In the genomic region with DNA sequence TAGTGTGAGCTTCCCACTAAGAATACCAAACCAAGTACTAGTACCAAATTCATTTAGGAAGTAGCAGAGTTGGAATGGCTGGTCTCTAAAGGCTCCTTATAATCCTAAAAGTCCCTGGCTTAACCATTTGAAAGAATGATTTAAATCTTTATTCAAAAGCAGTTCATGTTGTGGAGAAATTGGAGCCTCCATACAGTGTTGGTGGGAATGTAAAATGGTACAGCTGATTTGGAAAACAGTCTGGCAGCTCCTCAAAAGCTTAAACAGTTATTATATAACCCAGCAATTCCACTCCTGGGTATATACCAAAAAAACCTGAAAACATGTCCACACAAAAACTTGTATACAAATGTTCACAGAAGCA, we compare ENCODE assay signal across 9 cellular contexts. TPM values are rescaled to one million over a fixed set of nuclear protein-coding genes. Genes with fewer than 3 reads are reported as not detected.
A peak's percentile ranks its signal among the peaks of the same experiment; 100 is the strongest.
DNase-seq lines count a peak whose midpoint lies in the region; TF ChIP-seq lines count a peak whose summit lies in the region.
"Had no signal": no experiment of that assay in that cellular context is flagged by ENCODE, and none has a peak within 500 bp of the region (broad histone marks: within the 10 kb centered on the region; RNA-seq: fewer than 3 reads in every experiment).

No MANE protein-coding gene starts in this region.

- H3K27me3 Mint-ChIP-seq in T-helper 2 cell treated with Interferon-gamma antibody and Interleukin-4, amounts not matched to agents 5 μg/mL and 100 μg/mL, for 36 hours (ENCODE audit: low read depth), result no peaks in the 10 kb centered on the region
- H3K27me3 Mint-ChIP-seq in activated T-helper 1 cell treated with anti-CD3 and anti-CD28 coated beads, Interleukin-12 subunit alpha, Interleukin-12 subunit beta, Interleukin-2, Interleukin-4 antibody, amounts not matched to agents 30 ng/mL and 10 ng/mL and 1 ng/mL, durations not matched to agents 14 hours and 24 hours and 36 hours (ENCODE audit: insufficient read depth), result no peaks in the 10 kb centered on the region
- no peaks in the 10 kb centered on the region for H3K27me3 Mint-ChIP-seq in Calu3 (ENCODE audit: unreplicated experiment)

- H3K9me3 ChIP-seq in skeletal muscle satellite cell (replicated peaks; ENCODE audit: low read length), result no peaks in the 10 kb centered on the region
- H3K9me3 ChIP-seq: ovary had no signal

- no peaks in the 10 kb centered on the region for H3K9me3 Mint-ChIP-seq in T-helper 2 cell treated with Interferon-gamma antibody and Interleukin-4, amounts not matched to agents 5 μg/mL and 100 μg/mL, for 36 hours
- no peaks in the 10 kb centered on the region for H3K9me3 Mint-ChIP-seq in activated T-helper 1 cell treated with anti-CD3 and anti-CD28 coated beads, Interleukin-12 subunit alpha, Interleukin-12 subunit beta, Interleukin-2, Interleukin-4 antibody, amounts not matched to agents 30 ng/mL and 10 ng/mL and 1 ng/mL, durations not matched to agents 14 hours and 24 hours and 36 hours
- H3K9me3 Mint-ChIP-seq in Calu3 (ENCODE audit: low read depth, unreplicated experiment), result no peaks in the 10 kb centered on the region

- H3K27me3 ChIP-seq in skeletal muscle satellite cell (ENCODE audit: control insufficient read depth, insufficient read depth, low read length), result no peaks in the 10 kb centered on the region
- H3K27me3 ChIP-seq: ovary had no signal

- H3K4me3 ChIP-seq in fibroblast of villous mesenchyme (ENCODE audit: low read depth, low read length) (peak overlapping the region; percentile 92), skeletal muscle satellite cell (ENCODE audit: low read length) (peak overlapping the region; percentile 45)

- peak overlapping the region; percentile 3 for H3K9ac ChIP-seq in skeletal muscle satellite cell (ENCODE audit: low read depth, low read length)

- TF ChIP-seq CTCF in fibroblast of villous mesenchyme (IDR thresholded peaks at IDR 0.05; ENCODE audit: insufficient read depth, low read depth, low read length) (no peak), Calu3 (IDR thresholded peaks at IDR 0.05; ENCODE audit: unreplicated experiment) (no peak)

- DNase-seq in T-helper 2 cell treated with Interferon-gamma antibody and Interleukin-4, amounts not matched to agents 5 μg/mL and 100 μg/mL, for 36 hours (ENCODE audit: low spot score), result no peak
- DNase-seq in T-helper 2 cell, result no peak
- no peak for DNase-seq in activated T-helper 1 cell treated with anti-CD3 and anti-CD28 coated beads, Interleukin-12 subunit alpha, Interleukin-12 subunit beta, Interleukin-2, Interleukin-4 antibody, amounts not matched to agents 30 ng/mL and 10 ng/mL and 1 ng/mL, durations not matched to agents 14 hours and 24 hours and 36 hours (ENCODE audit: low spot score)
- DNase-seq in fibroblast of villous mesenchyme (ENCODE audit: low read depth), result no peak
- no peak for DNase-seq in hypothalamus (lab: John Stamatoyannopoulos, UW)
- no peak for DNase-seq in Calu3
- no peak for DNase-seq in activated gamma-delta T cell (lab: John Stamatoyannopoulos, UW)
- DNase-seq: ovary had no signal

- peaks cover 62% of the 10 kb centered on the region for H3K36me3 ChIP-seq in skeletal muscle satellite cell (ENCODE audit: insufficient read depth, low read length)
- H3K36me3 ChIP-seq: ovary had no signal

- H3K4me2 ChIP-seq in skeletal muscle satellite cell (ENCODE audit: low read length), result peak overlapping the region; percentile 79

- peaks cover 50% of the 10 kb centered on the region for H3K4me1 Mint-ChIP-seq in T-helper 2 cell treated with Interferon-gamma antibody and Interleukin-4, amounts not matched to agents 5 μg/mL and 100 μg/mL, for 36 hours (ENCODE audit: low read depth)
- peaks cover 49% of the 10 kb centered on the region for H3K4me1 Mint-ChIP-seq in activated T-helper 1 cell treated with anti-CD3 and anti-CD28 coated beads, Interleukin-12 subunit alpha, Interleukin-12 subunit beta, Interleukin-2, Interleukin-4 antibody, amounts not matched to agents 30 ng/mL and 10 ng/mL and 1 ng/mL, durations not matched to agents 14 hours and 24 hours and 36 hours (ENCODE audit: low read depth)
- peaks cover 2% of the 10 kb centered on the region for H3K4me1 Mint-ChIP-seq in Calu3 (ENCODE audit: low read depth, unreplicated experiment)

- CTCF ChIA-PET in Calu3 (lab: Charles Lee), result no interaction called here

- BruUV-seq in Calu3 (replicated peaks; lab: Mats Ljungman, UMichigan), result no TSS peak

- intact Hi-C loops in activated T-helper 1 cell treated with anti-CD3 and anti-CD28 coated beads, Interleukin-12 subunit alpha, Interleukin-12 subunit beta, Interleukin-2, Interleukin-4 antibody, amounts not matched to agents 30 ng/mL and 10 ng/mL and 1 ng/mL, durations not matched to agents 14 hours and 24 hours and 36 hours (cut with micrococcal nuclease), result no loop called here
- intact Hi-C loops in Calu3 (cut with micrococcal nuclease; ENCODE audit: unreplicated experiment), result no loop called here

- H3K27ac Mint-ChIP-seq in T-helper 2 cell treated with Interferon-gamma antibody and Interleukin-4, amounts not matched to agents 5 μg/mL and 100 μg/mL, for 36 hours, result peak overlapping the region; percentile 69
- H3K27ac Mint-ChIP-seq in activated T-helper 1 cell treated with anti-CD3 and anti-CD28 coated beads, Interleukin-12 subunit alpha, Interleukin-12 subunit beta, Interleukin-2, Interleukin-4 antibody, amounts not matched to agents 30 ng/mL and 10 ng/mL and 1 ng/mL, durations not matched to agents 14 hours and 24 hours and 36 hours, result peak overlapping the region; percentile 72
- no peak overlapping the region for H3K27ac Mint-ChIP-seq in Calu3 (ENCODE audit: unreplicated experiment)

- peaks cover 49% of the 10 kb centered on the region for H3K4me1 ChIP-seq in skeletal muscle satellite cell (ENCODE audit: control insufficient read depth, insufficient read depth, low read length)

- peak overlapping the region; percentile 93 for H3K4me3 Mint-ChIP-seq in T-helper 2 cell treated with Interferon-gamma antibody and Interleukin-4, amounts not matched to agents 5 μg/mL and 100 μg/mL, for 36 hours
- H3K4me3 Mint-ChIP-seq in activated T-helper 1 cell treated with anti-CD3 and anti-CD28 coated beads, Interleukin-12 subunit alpha, Interleukin-12 subunit beta, Interleukin-2, Interleukin-4 antibody, amounts not matched to agents 30 ng/mL and 10 ng/mL and 1 ng/mL, durations not matched to agents 14 hours and 24 hours and 36 hours, result peak overlapping the region; percentile 92
- H3K4me3 Mint-ChIP-seq in Calu3 (ENCODE audit: low read depth, unreplicated experiment), result no peak overlapping the region

- peaks cover 48% of the 10 kb centered on the region for H3K36me3 Mint-ChIP-seq in T-helper 2 cell treated with Interferon-gamma antibody and Interleukin-4, amounts not matched to agents 5 μg/mL and 100 μg/mL, for 36 hours (ENCODE audit: low read depth)
- H3K36me3 Mint-ChIP-seq in activated T-helper 1 cell treated with anti-CD3 and anti-CD28 coated beads, Interleukin-12 subunit alpha, Interleukin-12 subunit beta, Interleukin-2, Interleukin-4 antibody, amounts not matched to agents 30 ng/mL and 10 ng/mL and 1 ng/mL, durations not matched to agents 14 hours and 24 hours and 36 hours (ENCODE audit: low read depth), result peaks cover 38% of the 10 kb centered on the region
- H3K36me3 Mint-ChIP-seq in Calu3 (ENCODE audit: insufficient read depth, unreplicated experiment), result no peaks in the 10 kb centered on the region

RNA-seq across cellular contexts. Expression of a gene that starts 2.9 kb away (rescaled TPM):
- 53.3 and 57.2 TPM in 2 replicates for total RNA-seq in activated T-helper 1 cell treated with anti-CD3 and anti-CD28 coated beads, Interleukin-12 subunit alpha, Interleukin-12 subunit beta, Interleukin-2, Interleukin-4 antibody, amounts not matched to agents 30 ng/mL and 10 ng/mL and 1 ng/mL, durations not matched to agents 14 hours and 24 hours and 36 hours
- total RNA-seq in fibroblast of villous mesenchyme (90.2 and 119 TPM in 2 replicates), Calu3 (2022) (not detected in 2 replicates)
- 567 and 771 TPM in 2 replicates for total RNA-seq in skeletal muscle satellite cell (2012; rRNA removed)

RNA-seq across cellular contexts. Expression of a gene that starts 21.7 kb away (rescaled TPM):
- total RNA-seq in activated T-helper 1 cell treated with anti-CD3 and anti-CD28 coated beads, Interleukin-12 subunit alpha, Interleukin-12 subunit beta, Interleukin-2, Interleukin-4 antibody, amounts not matched to agents 30 ng/mL and 10 ng/mL and 1 ng/mL, durations not matched to agents 14 hours and 24 hours and 36 hours, result 31.8 and 31.9 TPM in 2 replicates
- 16.8 and 23.7 TPM in 2 replicates for total RNA-seq in fibroblast of villous mesenchyme
- 25.6 and 25.9 TPM in 2 replicates for total RNA-seq in skeletal muscle satellite cell (2012; rRNA removed)
- 15.4 and 15.7 TPM in 2 replicates for total RNA-seq in Calu3 (2022)

Comparison
In these comparisons a context has a peak if more than half of its experiments do, and no peak if none do; other contexts are left out.
1. RNA of a gene that starts 2.9 kb away (total RNA-seq): 90.2 to 119 TPM in fibroblast of villous mesenchyme and 53.3 to 57.2 TPM in activated T-helper 1 cell treated with anti-CD3 and anti-CD28 coated beads, Interleukin-12 subunit alpha, Interleukin-12 subunit beta, Interleukin-2, Interleukin-4 antibody, amounts not matched to agents 30 ng/mL and 10 ng/mL and 1 ng/mL, durations not matched to agents 14 hours and 24 hours and 36 hours; not detected in Calu3; every median in the first group is over 10 times any median in the second.